Comparison of ENCODE assay signal across 1 cellular context in genomic region chr7:26864309-26865093, GRCh38.
TF ChIP-seq lines count a peak whose summit lies in the region.

A gene with protein sequence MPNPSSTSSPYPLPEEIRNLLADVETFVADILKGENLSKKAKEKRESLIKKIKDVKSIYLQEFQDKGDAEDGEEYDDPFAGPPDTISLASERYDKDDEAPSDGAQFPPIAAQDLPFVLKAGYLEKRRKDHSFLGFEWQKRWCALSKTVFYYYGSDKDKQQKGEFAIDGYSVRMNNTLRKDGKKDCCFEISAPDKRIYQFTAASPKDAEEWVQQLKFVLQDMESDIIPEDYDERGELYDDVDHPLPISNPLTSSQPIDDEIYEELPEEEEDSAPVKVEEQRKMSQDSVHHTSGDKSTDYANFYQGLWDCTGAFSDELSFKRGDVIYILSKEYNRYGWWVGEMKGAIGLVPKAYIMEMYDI (minus strand): TSS chr7:26864590. CDS start chr7:26864429, 161 bp downstream.

TF ChIP-seq in K562, 482 proteins besides CTCF, POLR2A, EP300 and RAD21 (continued from another document and continues in another):
- TF ChIP-seq, protein P1, sequence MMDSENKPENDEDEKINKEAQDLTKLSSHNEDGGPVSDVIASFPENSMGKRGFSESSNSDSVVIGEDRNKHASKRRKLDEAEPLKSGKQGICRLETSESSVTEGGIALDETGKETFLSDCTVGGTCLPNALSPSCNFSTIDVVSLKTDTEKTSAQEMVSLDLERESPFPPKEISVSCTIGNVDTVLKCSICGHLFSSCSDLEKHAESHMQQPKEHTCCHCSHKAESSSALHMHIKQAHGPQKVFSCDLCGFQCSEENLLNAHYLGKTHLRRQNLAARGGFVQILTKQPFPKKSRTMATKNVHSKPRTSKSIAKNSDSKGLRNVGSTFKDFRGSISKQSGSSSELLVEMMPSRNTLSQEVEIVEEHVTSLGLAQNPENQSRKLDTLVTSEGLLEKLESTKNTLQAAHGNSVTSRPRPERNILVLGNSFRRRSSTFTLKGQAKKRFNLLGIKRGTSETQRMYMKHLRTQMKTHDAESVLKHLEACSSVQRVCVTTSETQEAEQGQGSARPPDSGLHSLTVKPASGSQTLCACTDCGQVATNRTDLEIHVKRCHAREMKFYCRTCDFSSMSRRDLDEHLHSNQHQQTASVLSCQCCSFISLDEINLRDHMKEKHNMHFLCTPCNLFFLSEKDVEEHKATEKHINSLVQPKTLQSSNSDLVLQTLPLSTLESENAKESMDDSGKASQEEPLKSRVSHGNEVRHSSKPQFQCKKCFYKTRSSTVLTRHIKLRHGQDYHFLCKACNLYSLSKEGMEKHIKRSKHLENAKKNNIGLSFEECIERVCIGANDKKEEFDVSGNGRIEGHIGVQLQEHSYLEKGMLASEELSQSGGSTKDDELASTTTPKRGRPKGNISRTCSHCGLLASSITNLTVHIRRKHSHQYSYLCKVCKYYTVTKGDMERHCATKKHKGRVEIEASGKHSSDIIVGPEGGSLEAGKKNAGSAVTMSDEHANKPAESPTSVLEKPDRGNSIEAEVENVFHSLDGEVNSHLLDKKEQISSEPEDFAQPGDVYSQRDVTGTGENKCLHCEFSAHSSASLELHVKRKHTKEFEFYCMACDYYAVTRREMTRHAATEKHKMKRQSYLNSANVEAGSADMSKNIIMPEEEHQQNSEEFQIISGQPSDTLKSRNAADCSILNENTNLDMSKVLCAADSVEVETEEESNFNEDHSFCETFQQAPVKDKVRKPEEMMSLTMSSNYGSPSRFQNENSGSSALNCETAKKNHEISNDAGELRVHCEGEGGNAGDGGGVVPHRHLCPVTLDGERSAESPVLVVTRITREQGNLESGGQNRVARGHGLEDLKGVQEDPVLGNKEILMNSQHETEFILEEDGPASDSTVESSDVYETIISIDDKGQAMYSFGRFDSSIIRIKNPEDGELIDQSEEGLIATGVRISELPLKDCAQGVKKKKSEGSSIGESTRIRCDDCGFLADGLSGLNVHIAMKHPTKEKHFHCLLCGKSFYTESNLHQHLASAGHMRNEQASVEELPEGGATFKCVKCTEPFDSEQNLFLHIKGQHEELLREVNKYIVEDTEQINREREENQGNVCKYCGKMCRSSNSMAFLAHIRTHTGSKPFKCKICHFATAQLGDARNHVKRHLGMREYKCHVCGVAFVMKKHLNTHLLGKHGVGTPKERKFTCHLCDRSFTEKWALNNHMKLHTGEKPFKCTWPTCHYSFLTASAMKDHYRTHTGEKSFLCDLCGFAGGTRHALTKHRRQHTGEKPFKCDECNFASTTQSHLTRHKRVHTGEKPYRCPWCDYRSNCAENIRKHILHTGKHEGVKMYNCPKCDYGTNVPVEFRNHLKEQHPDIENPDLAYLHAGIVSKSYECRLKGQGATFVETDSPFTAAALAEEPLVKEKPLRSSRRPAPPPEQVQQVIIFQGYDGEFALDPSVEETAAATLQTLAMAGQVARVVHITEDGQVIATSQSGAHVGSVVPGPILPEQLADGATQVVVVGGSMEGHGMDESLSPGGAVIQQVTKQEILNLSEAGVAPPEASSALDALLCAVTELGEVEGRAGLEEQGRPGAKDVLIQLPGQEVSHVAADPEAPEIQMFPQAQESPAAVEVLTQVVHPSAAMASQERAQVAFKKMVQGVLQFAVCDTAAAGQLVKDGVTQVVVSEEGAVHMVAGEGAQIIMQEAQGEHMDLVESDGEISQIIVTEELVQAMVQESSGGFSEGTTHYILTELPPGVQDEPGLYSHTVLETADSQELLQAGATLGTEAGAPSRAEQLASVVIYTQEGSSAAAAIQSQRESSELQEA (IDR thresholded peaks at IDR 0.05; ENCODE audit: low read depth) = no peak
- TF ChIP-seq, protein P2, sequence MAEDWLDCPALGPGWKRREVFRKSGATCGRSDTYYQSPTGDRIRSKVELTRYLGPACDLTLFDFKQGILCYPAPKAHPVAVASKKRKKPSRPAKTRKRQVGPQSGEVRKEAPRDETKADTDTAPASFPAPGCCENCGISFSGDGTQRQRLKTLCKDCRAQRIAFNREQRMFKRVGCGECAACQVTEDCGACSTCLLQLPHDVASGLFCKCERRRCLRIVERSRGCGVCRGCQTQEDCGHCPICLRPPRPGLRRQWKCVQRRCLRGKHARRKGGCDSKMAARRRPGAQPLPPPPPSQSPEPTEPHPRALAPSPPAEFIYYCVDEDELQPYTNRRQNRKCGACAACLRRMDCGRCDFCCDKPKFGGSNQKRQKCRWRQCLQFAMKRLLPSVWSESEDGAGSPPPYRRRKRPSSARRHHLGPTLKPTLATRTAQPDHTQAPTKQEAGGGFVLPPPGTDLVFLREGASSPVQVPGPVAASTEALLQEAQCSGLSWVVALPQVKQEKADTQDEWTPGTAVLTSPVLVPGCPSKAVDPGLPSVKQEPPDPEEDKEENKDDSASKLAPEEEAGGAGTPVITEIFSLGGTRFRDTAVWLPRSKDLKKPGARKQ (CRISPR knock-in tag; IDR thresholded peaks at IDR 0.05) = no peak
- TF ChIP-seq ZNF146 (CRISPR knock-in tag; IDR thresholded peaks at IDR 0.05; ENCODE audit: unreplicated experiment) (no peak), HDAC3 (IDR thresholded peaks at IDR 0.05; ENCODE audit: borderline replicate concordance, partially characterized antibody) (no peak), SRSF1 (IDR thresholded peaks at IDR 0.05; ENCODE audit: low read depth, low read length) (no peak), ZNF444 (CRISPR knock-in tag; IDR thresholded peaks at IDR 0.05) (no peak), HDAC1 (IDR thresholded peaks at IDR 0.05) (no peak), SRSF9 (IDR thresholded peaks at IDR 0.05; ENCODE audit: borderline replicate concordance, low read depth, low read length) (no peak), CSDE1 (IDR thresholded peaks at IDR 0.05) (no peak), TAF15 (IDR thresholded peaks at IDR 0.05; ENCODE audit: low read depth, low read length) (no peak), FIP1L1 (IDR thresholded peaks at IDR 0.05; ENCODE audit: low read depth, low read length, poor library complexity, severe bottlenecking) (no peak), ZNF583 (CRISPR knock-in tag; IDR thresholded peaks at IDR 0.05) (peak; percentile 30; the same call in 1 of the 2 replicates), TCF15 (CRISPR knock-in tag; IDR thresholded peaks at IDR 0.05) (no peak), SMARCC2 (IDR thresholded peaks at IDR 0.05; ENCODE audit: low read depth) (no peak), KDM2B (CRISPR knock-in tag; IDR thresholded peaks at IDR 0.05) (0 out of 2 replicates have a peak, but pooled peaks have one; percentile 17), SMAD3 (CRISPR knock-in tag; conservative IDR thresholded peaks at IDR 0.05) (peak; percentile 22; the same call in 1 of the 2 replicates), MBD2 (IDR thresholded peaks at IDR 0.05; ENCODE audit: borderline replicate concordance, low read depth) (no peak), HNRNPK (IDR thresholded peaks at IDR 0.05; ENCODE audit: low read depth, low read length, poor library complexity, severe bottlenecking) (no peak), KAT7 (CRISPR knock-in tag; IDR thresholded peaks at IDR 0.05; ENCODE audit: borderline replicate concordance) (no peak), HMGXB4 (CRISPR knock-in tag; IDR thresholded peaks at IDR 0.05) (no peak), DPF2 (IDR thresholded peaks at IDR 0.05) (no peak), DEAF1 (CRISPR knock-in tag; IDR thresholded peaks at IDR 0.05) (no peak), ZBTB8A (IDR thresholded peaks at IDR 0.05; ENCODE audit: partially characterized antibody) (no peak), E2F3 (CRISPR knock-in tag; IDR thresholded peaks at IDR 0.05) (no peak), MEF2A (IDR thresholded peaks at IDR 0.05; ENCODE audit: control insufficient read depth, low read depth, low read length) (no peak), LARP7 (IDR thresholded peaks at IDR 0.05) (no peak), ZNF764 (CRISPR knock-in tag; IDR thresholded peaks at IDR 0.05; ENCODE audit: low read depth) (no peak), E2F4 (CRISPR knock-in tag; IDR thresholded peaks at IDR 0.05; ENCODE audit: low read depth) (no peak), ZNF347 (CRISPR knock-in tag; IDR thresholded peaks at IDR 0.05; ENCODE audit: low read depth) (no peak), PCBP1 (IDR thresholded peaks at IDR 0.05; ENCODE audit: low read depth, low read length, poor library complexity, severe bottlenecking) (no peak), CHD4 (IDR thresholded peaks at IDR 0.05; ENCODE audit: insufficient read depth, insufficient replicate concordance, low read depth, low read length, poor library complexity, severe bottlenecking) (no peak), CREB3 (tag; conservative IDR thresholded peaks at IDR 0.05; ENCODE audit: low read depth) (peak; percentile 84)
- TF ChIP-seq, protein P3, sequence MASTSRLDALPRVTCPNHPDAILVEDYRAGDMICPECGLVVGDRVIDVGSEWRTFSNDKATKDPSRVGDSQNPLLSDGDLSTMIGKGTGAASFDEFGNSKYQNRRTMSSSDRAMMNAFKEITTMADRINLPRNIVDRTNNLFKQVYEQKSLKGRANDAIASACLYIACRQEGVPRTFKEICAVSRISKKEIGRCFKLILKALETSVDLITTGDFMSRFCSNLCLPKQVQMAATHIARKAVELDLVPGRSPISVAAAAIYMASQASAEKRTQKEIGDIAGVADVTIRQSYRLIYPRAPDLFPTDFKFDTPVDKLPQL (IDR thresholded peaks at IDR 0.05; ENCODE audit: extremely low read depth, insufficient read length) = peak; percentile 11
- TF ChIP-seq, protein P4, sequence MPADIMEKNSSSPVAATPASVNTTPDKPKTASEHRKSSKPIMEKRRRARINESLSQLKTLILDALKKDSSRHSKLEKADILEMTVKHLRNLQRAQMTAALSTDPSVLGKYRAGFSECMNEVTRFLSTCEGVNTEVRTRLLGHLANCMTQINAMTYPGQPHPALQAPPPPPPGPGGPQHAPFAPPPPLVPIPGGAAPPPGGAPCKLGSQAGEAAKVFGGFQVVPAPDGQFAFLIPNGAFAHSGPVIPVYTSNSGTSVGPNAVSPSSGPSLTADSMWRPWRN (IDR thresholded peaks at IDR 0.05; ENCODE audit: low read depth) = no peak
- TF ChIP-seq, protein P5, sequence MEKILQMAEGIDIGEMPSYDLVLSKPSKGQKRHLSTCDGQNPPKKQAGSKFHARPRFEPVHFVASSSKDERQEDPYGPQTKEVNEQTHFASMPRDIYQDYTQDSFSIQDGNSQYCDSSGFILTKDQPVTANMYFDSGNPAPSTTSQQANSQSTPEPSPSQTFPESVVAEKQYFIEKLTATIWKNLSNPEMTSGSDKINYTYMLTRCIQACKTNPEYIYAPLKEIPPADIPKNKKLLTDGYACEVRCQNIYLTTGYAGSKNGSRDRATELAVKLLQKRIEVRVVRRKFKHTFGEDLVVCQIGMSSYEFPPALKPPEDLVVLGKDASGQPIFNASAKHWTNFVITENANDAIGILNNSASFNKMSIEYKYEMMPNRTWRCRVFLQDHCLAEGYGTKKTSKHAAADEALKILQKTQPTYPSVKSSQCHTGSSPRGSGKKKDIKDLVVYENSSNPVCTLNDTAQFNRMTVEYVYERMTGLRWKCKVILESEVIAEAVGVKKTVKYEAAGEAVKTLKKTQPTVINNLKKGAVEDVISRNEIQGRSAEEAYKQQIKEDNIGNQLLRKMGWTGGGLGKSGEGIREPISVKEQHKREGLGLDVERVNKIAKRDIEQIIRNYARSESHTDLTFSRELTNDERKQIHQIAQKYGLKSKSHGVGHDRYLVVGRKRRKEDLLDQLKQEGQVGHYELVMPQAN (IDR thresholded peaks at IDR 0.05; ENCODE audit: borderline replicate concordance) = 0 out of 2 replicates have a peak, but pooled peaks have one; percentile 10
- TF ChIP-seq, protein P6, sequence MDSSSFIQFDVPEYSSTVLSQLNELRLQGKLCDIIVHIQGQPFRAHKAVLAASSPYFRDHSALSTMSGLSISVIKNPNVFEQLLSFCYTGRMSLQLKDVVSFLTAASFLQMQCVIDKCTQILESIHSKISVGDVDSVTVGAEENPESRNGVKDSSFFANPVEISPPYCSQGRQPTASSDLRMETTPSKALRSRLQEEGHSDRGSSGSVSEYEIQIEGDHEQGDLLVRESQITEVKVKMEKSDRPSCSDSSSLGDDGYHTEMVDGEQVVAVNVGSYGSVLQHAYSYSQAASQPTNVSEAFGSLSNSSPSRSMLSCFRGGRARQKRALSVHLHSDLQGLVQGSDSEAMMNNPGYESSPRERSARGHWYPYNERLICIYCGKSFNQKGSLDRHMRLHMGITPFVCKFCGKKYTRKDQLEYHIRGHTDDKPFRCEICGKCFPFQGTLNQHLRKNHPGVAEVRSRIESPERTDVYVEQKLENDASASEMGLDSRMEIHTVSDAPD (CRISPR knock-in tag; IDR thresholded peaks at IDR 0.05) = no peak
